ENCODE assay signal across 14 cellular contexts in genomic region chr2:76958749-76959148, GRCh38.
DNase-seq lines count a peak whose midpoint lies in the region; ATAC-seq, FAIRE-seq and TF ChIP-seq lines count a peak whose summit lies in the region.
"Had no signal": no experiment of that assay in that cellular context is flagged by ENCODE, and none has a peak within 500 bp of the region (broad histone marks: within the 10 kb centered on the region; RNA-seq: fewer than 3 reads in every experiment).

No MANE protein-coding gene starts in this region.

- DNase-seq in GM23248 (peak; percentile 4), NAMALWA (ENCODE audit: low spot score) (peak; percentile 6), GM12878 (ENCODE audit: low read depth, low spot score) (no peak), left lung (no peak), DMS 273 (lab: John Stamatoyannopoulos, UW; ENCODE audit: unreplicated experiment) (no peak), T-helper 2 cell (no peak)
- DNase-seq: IMR-90, NCI-H187, NCI-H69 had no signal

- FAIRE-seq in GM12878 (lab: Jason Lieb, UNC): no peak

- H3K9me2 ChIP-seq in GM23248 (ENCODE audit: insufficient read depth): no peaks in the 10 kb centered on the region

- H3K79me2 ChIP-seq in GM23248 (ENCODE audit: insufficient read depth) (no peaks in the 10 kb centered on the region), GM12878 (ENCODE audit: control insufficient read depth, insufficient read depth, low read length) (no peaks in the 10 kb centered on the region)

- TF ChIP-seq CTCF in GM12878 (IDR thresholded peaks at IDR 0.05 in 2 of 3, conservative IDR thresholded peaks at IDR 0.05 in 1 of 3; ENCODE audit: control insufficient read depth in 2 of 3, extremely low read depth in 1 of 3, insufficient read depth in 1 of 3, low read depth in 3 of 3, low read length in 3 of 3) (no peak), left lung (IDR thresholded peaks at IDR 0.05) (no peak)

- no TSS peak for BruUV-seq in GM12878 (replicated peaks; lab: Mats Ljungman, UMichigan)

- H3K27me3 ChIP-seq in GM23248 (replicated peaks; ENCODE audit: insufficient read depth) (no peaks in the 10 kb centered on the region), GM12878 (replicated peaks in 1 of 2; ENCODE audit: control insufficient read depth in 2 of 2, insufficient read depth in 2 of 2, low read length in 1 of 2) (no peaks in the 10 kb centered on the region), left lung (no peaks in the 10 kb centered on the region)
- H3K27me3 ChIP-seq: gastroesophageal sphincter had no signal

- H3K27ac ChIP-seq in GM23248 (no peak overlapping the region), GM12878 (ENCODE audit: control insufficient read depth, insufficient read depth) (no peak overlapping the region), left lung (no peak overlapping the region)
- H3K27ac ChIP-seq: C4-2B, gastroesophageal sphincter, skin epidermis had no signal

- RAD21 ChIA-PET in GM12878 (lab: Charles Lee; ENCODE audit: unreplicated experiment): no interaction called here

- H3K9me3 ChIP-seq in GM23248 (ENCODE audit: low read depth) (no peaks in the 10 kb centered on the region), GM12878 (replicated peaks; ENCODE audit: control insufficient read depth, insufficient read depth, low read length) (no peaks in the 10 kb centered on the region), left lung (no peaks in the 10 kb centered on the region)
- H3K9me3 ChIP-seq: gastroesophageal sphincter had no signal

- no peak overlapping the region for H3K9ac ChIP-seq in GM23248
- no peak overlapping the region for H3K9ac ChIP-seq in GM12878 (ENCODE audit: control insufficient read depth, insufficient read depth, low read length)

- SMC1A ChIA-PET in GM12878 (lab: Charles Lee; ENCODE audit: uncharacterized antibody, unreplicated experiment): interaction anchor here (1.2 kb wide), 1 partner anchor 18 kb away, joined by 3 read pairs; no protein-coding TSS in a partner anchor

- no peak for TF ChIP-seq RAD21 in GM12878 (IDR thresholded peaks at IDR 0.05; ENCODE audit: insufficient read depth, low read depth, low read length)

- no peak for TF ChIP-seq EP300 in GM12878 (IDR thresholded peaks at IDR 0.05; ENCODE audit: borderline replicate concordance in 1 of 2, control insufficient read depth in 1 of 2, low read depth in 2 of 2, low read length in 2 of 2)

- H2AFZ ChIP-seq in GM23248 (no peak overlapping the region), GM12878 (ENCODE audit: control insufficient read depth, low read depth, low read length) (no peak overlapping the region)

- ATAC-seq in GM12878 (no peak), left lung (peak; percentile 29), GM18861 (IDR thresholded peaks at IDR 0.05; ENCODE audit: unreplicated experiment) (no peak), GM19463 (IDR thresholded peaks at IDR 0.05; ENCODE audit: unreplicated experiment) (no peak)
- ATAC-seq: gastroesophageal sphincter had no signal

- in situ Hi-C loops in GM23248 (cut with MboI): no loop called here
- in situ Hi-C loops in GM12878 (cut with MboI): no loop called here

- POLR2A ChIA-PET in GM12878 (lab: Charles Lee): no interaction called here

- TF ChIP-seq POLR2A in GM12878 (IDR thresholded peaks at IDR 0.05; ENCODE audit: low read depth, low read length): no peak

- no peak overlapping the region for H3K4me3 ChIP-seq in GM23248
- H3K4me3 ChIP-seq in GM12878: no peak overlapping the region
- H3K4me3 ChIP-seq in left lung: no peak overlapping the region
- H3K4me3 ChIP-seq: gastroesophageal sphincter, skin epidermis had no signal

- CTCF ChIA-PET in GM12878 (lab: Yijun Ruan, JAX): interaction anchor here (1.4 kb wide), 1 partner anchor 9 kb away, joined by 3 read pairs; no protein-coding TSS in a partner anchor

- H3K4me1 ChIP-seq in GM23248 (ENCODE audit: insufficient read depth) (no peaks in the 10 kb centered on the region), GM12878 (ENCODE audit: control insufficient read depth, insufficient read depth, low read length) (no peaks in the 10 kb centered on the region), left lung (no peaks in the 10 kb centered on the region)
- H3K4me1 ChIP-seq: gastroesophageal sphincter had no signal

- no peaks in the 10 kb centered on the region for H3F3A ChIP-seq in GM23248 (ENCODE audit: insufficient read depth)

- no peaks in the 10 kb centered on the region for H4K20me1 ChIP-seq in GM23248 (ENCODE audit: insufficient read depth)
- H4K20me1 ChIP-seq in GM12878 (ENCODE audit: control insufficient read depth, insufficient read depth): no peaks in the 10 kb centered on the region

- WGBS in GM23248 (ENCODE audit: low coverage in 1 of 2, low lambda C conversion rate in 2 of 2, missing lambda C conversion rate in 2 of 2), 2 experiments: 12 to 23% methylated on average over 3 of the region's 3 CpGs
- 19% methylated on average over 3 of the region's 3 CpGs for WGBS in GM12878 (ENCODE audit: insufficient coverage, insufficient replicate concordance, low lambda C conversion rate, missing lambda C conversion rate)

- intact Hi-C loops in GM12878 (cut with micrococcal nuclease; ENCODE audit: unreplicated experiment): loop anchor here (10.0 kb wide), 1 partner anchor 1016 kb away; no protein-coding TSS in a partner anchor
- intact Hi-C loops in left lung (cut with DNase I): no loop called here

- H3K36me3 ChIP-seq in GM23248 (ENCODE audit: low read depth): no peaks in the 10 kb centered on the region
- no peaks in the 10 kb centered on the region for H3K36me3 ChIP-seq in GM12878 (ENCODE audit: control insufficient read depth in 2 of 2, insufficient read depth in 2 of 2, low read length in 1 of 2)
- no peaks in the 10 kb centered on the region for H3K36me3 ChIP-seq in left lung
- H3K36me3 ChIP-seq: gastroesophageal sphincter had no signal

- H3K4me2 ChIP-seq in GM23248 (ENCODE audit: unreplicated experiment) (no peak overlapping the region), GM12878 (ENCODE audit: control insufficient read depth, insufficient read depth) (no peak overlapping the region)

TF ChIP-seq in GM12878, 131 proteins besides CTCF, POLR2A, EP300 and RAD21:
- TF ChIP-seq MTA2 (IDR thresholded peaks at IDR 0.05; ENCODE audit: low read depth) (no peak), REST (IDR thresholded peaks at IDR 0.05; ENCODE audit: low read depth, low read length) (peak; percentile 85)

Comparison
In these comparisons a context has a peak if more than half of its experiments do, and no peak if none do; other contexts are left out.
1. DNase-seq: peak in GM23248 (single experiment) and NAMALWA (single experiment); none in GM12878 (single experiment), left lung (0 of 2), DMS 273 (single experiment) and T-helper 2 cell (0 of 5).